In the genomic region with DNA sequence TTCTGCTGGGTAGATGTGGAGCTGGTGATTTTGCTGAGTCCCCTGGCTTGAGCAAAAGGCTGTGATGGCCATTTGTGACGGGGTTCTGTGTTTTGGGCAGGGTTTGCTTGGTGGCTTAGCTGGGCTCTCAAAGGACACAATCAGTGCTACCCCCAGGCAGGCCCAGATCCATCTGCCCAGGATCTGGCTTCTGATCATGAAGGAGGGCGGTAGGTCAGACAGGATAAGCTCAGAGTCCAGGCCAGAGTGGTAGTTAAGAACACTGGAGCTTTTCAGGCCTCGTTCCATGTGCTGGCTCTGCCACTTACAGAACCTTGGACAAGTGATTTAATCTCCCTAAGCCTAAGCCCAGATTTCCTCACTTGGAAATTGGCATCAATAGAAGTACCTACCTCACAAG, we compare ENCODE assay signal across 12 cellular contexts. TPM values are rescaled to one million over a fixed set of nuclear protein-coding genes. Genes with fewer than 3 reads are reported as not detected.
DNase-seq lines count a peak whose midpoint lies in the region; ATAC-seq and TF ChIP-seq lines count a peak whose summit lies in the region.
"Had no signal": no experiment of that assay in that cellular context is flagged by ENCODE, and none has a peak within 500 bp of the region (broad histone marks: within the 10 kb centered on the region; RNA-seq: fewer than 3 reads in every experiment).

No MANE protein-coding gene starts in this region.

- peak; percentile 9 for DNase-seq in NCI-H446 treated with DMSO at 0.1 percent for 48 hours (lab: John Stamatoyannopoulos, UW)
- DNase-seq in NCI-H446 (lab: John Stamatoyannopoulos, UW), result no peak
- no peak for DNase-seq in immature natural killer cell
- DNase-seq in stimulated activated naive B cell treated with anti-CD40 and anti-IgM and Interleukin-4, amounts not matched to agents 10 μg/mL and 1 μg/mL and 100 μg/mL, for 72 hours, result no peak
- no peak for DNase-seq in GM10266 (ENCODE audit: extremely low spot score)
- no peak for DNase-seq in germinal center (ENCODE audit: low spot score)
- DNase-seq: glutamatergic neuron; NCI-H2107; stimulated activated CD8-positive, alpha-beta memory T cell treated with anti-CD3 and anti-CD28 coated beads, Interleukin-4, amount 100 ng/mL, for 48 hours; T-helper 9 cell had no signal

- H3K27ac Mint-ChIP-seq in activated T-helper 17 cell treated with anti-CD3 and anti-CD28 coated beads, Interleukin-2, amount 50 U/mL, for 72 hours, result peak overlapping the region; percentile 41
- H3K27ac Mint-ChIP-seq in immature natural killer cell, result peak overlapping the region; percentile 81 to 92 (median 91)
- peak overlapping the region; percentile 37 for H3K27ac Mint-ChIP-seq in stimulated activated naive B cell treated with anti-CD40 and anti-IgM and Interleukin-4, amounts not matched to agents 10 μg/mL and 1 μg/mL and 100 μg/mL, for 72 hours

- ATAC-seq in activated T-helper 17 cell treated with anti-CD3 and anti-CD28 coated beads, Interleukin-2, amount 50 U/mL, for 72 hours (replicated peaks), result no peak
- no peak for ATAC-seq in stimulated activated naive B cell treated with anti-CD40 and anti-IgM and Interleukin-4, amounts not matched to agents 10 μg/mL and 1 μg/mL and 100 μg/mL, for 72 hours (replicated peaks)
- ATAC-seq in HG03159 (IDR thresholded peaks at IDR 0.05; ENCODE audit: unreplicated experiment), result no peak

- peaks cover 33% of the 10 kb centered on the region for H3K4me1 Mint-ChIP-seq in activated T-helper 17 cell treated with anti-CD3 and anti-CD28 coated beads, Interleukin-2, amount 50 U/mL, for 72 hours
- peaks cover 57 to 74% of the 10 kb centered on the region in 2 donors for H3K4me1 Mint-ChIP-seq in immature natural killer cell
- peaks cover 45 to 81% of the 10 kb centered on the region in 2 donors for H3K4me1 Mint-ChIP-seq in stimulated activated naive B cell treated with anti-CD40 and anti-IgM and Interleukin-4, amounts not matched to agents 10 μg/mL and 1 μg/mL and 100 μg/mL, for 72 hours

- H3K36me3 Mint-ChIP-seq in activated T-helper 17 cell treated with anti-CD3 and anti-CD28 coated beads, Interleukin-2, amount 50 U/mL, for 72 hours (ENCODE audit: low read depth), result no peaks in the 10 kb centered on the region
- H3K36me3 Mint-ChIP-seq in immature natural killer cell, result peaks cover 0 to 9% (median 3%) of the 10 kb centered on the region in 3 donors
- H3K36me3 Mint-ChIP-seq in stimulated activated naive B cell treated with anti-CD40 and anti-IgM and Interleukin-4, amounts not matched to agents 10 μg/mL and 1 μg/mL and 100 μg/mL, for 72 hours, result peaks cover 13 to 29% of the 10 kb centered on the region in 2 donors

- no peaks in the 10 kb centered on the region for H3K27me3 Mint-ChIP-seq in activated T-helper 17 cell treated with anti-CD3 and anti-CD28 coated beads, Interleukin-2, amount 50 U/mL, for 72 hours
- H3K27me3 Mint-ChIP-seq in immature natural killer cell (ENCODE audit: low read depth in 3 of 3), result peaks cover 0 to 2% (median 2%) of the 10 kb centered on the region in 3 donors
- peaks cover 0 to 6% of the 10 kb centered on the region in 2 donors for H3K27me3 Mint-ChIP-seq in stimulated activated naive B cell treated with anti-CD40 and anti-IgM and Interleukin-4, amounts not matched to agents 10 μg/mL and 1 μg/mL and 100 μg/mL, for 72 hours

- H3K4me3 Mint-ChIP-seq in activated T-helper 17 cell treated with anti-CD3 and anti-CD28 coated beads, Interleukin-2, amount 50 U/mL, for 72 hours, result peak overlapping the region; percentile 65
- peak overlapping the region; percentile 7 to 79 (median 59) for H3K4me3 Mint-ChIP-seq in immature natural killer cell
- H3K4me3 Mint-ChIP-seq in stimulated activated naive B cell treated with anti-CD40 and anti-IgM and Interleukin-4, amounts not matched to agents 10 μg/mL and 1 μg/mL and 100 μg/mL, for 72 hours, result no peak overlapping the region

- H3K9me3 Mint-ChIP-seq in activated T-helper 17 cell treated with anti-CD3 and anti-CD28 coated beads, Interleukin-2, amount 50 U/mL, for 72 hours, result no peaks in the 10 kb centered on the region
- no peaks in the 10 kb centered on the region for H3K9me3 Mint-ChIP-seq in immature natural killer cell
- H3K9me3 Mint-ChIP-seq in stimulated activated naive B cell treated with anti-CD40 and anti-IgM and Interleukin-4, amounts not matched to agents 10 μg/mL and 1 μg/mL and 100 μg/mL, for 72 hours, result no peaks in the 10 kb centered on the region

- no peak for TF ChIP-seq CTCF in GM10266 (IDR thresholded peaks at IDR 0.05; ENCODE audit: control insufficient read depth, insufficient read depth, low read depth, missing control alignments)

RNA-seq across cellular contexts. Expression of gene UBASH3B, which starts 36.2 kb away (rescaled TPM):
- 10 to 100 TPM in 1 of 2 donors, 1 to 10 TPM in 1; 7.0 to 10.6 TPM for total RNA-seq in activated T-helper 17 cell treated with anti-CD3 and anti-CD28 coated beads, Interleukin-2, amount 50 U/mL, for 72 hours
- polyA plus RNA-seq in immature natural killer cell, result 10 to 100 TPM in 1 of 3 donors, 1 to 10 TPM in 2; 7.5 to 17.5 (median 9.6) TPM

Comparison
In these comparisons a context has a peak if more than half of its experiments do, and no peak if none do; other contexts are left out.
1. H3K27ac Mint-ChIP-seq: peak in every context shown above with its lines; median percentile 91 in immature natural killer cell; 41 in activated T-helper 17 cell treated with anti-CD3 and anti-CD28 coated beads, Interleukin-2, amount 50 U/mL, for 72 hours; 37 in stimulated activated naive B cell treated with anti-CD40 and anti-IgM and Interleukin-4, amounts not matched to agents 10 μg/mL and 1 μg/mL and 100 μg/mL, for 72 hours.
2. H3K4me3 Mint-ChIP-seq: peak in activated T-helper 17 cell treated with anti-CD3 and anti-CD28 coated beads, Interleukin-2, amount 50 U/mL, for 72 hours (single experiment) and immature natural killer cell (5 of 5); none in stimulated activated naive B cell treated with anti-CD40 and anti-IgM and Interleukin-4, amounts not matched to agents 10 μg/mL and 1 μg/mL and 100 μg/mL, for 72 hours (0 of 2).